1 cellular context compared by ENCODE assay signal in genomic region chr1:59033761-59034160, GRCh38.
TF ChIP-seq lines count a peak whose summit lies in the region.

No MANE protein-coding gene starts in this region.

TF ChIP-seq in IMR-90, 13 proteins besides CTCF, POLR2A, EP300 and RAD21 (continued from another document):
- TF ChIP-seq ELK1 (IDR thresholded peaks at IDR 0.05; ENCODE audit: borderline replicate concordance, low read depth, low read length) (no peak), FOS (IDR thresholded peaks at IDR 0.05; ENCODE audit: low read depth, low read length) (no peak), CEBPB (IDR thresholded peaks at IDR 0.05; ENCODE audit: low read depth, low read length) (no peak), MAFK (IDR thresholded peaks at IDR 0.05; ENCODE audit: low read depth, low read length) (no peak), NFE2L2 (IDR thresholded peaks at IDR 0.05; ENCODE audit: low read depth, low read length) (no peak), RCOR1 (IDR thresholded peaks at IDR 0.05; ENCODE audit: insufficient replicate concordance, low read length) (no peak)
